11 cellular contexts compared by ENCODE assay signal in genomic region chr14:21382095-21382494, GRCh38. TPM values are rescaled to one million over a fixed set of nuclear protein-coding genes. Genes with fewer than 3 reads are reported as not detected.
DNase-seq lines count a peak whose midpoint lies in the region; ATAC-seq and TF ChIP-seq lines count a peak whose summit lies in the region.
"Had no signal": no experiment of that assay in that cellular context is flagged by ENCODE, and none has a peak within 500 bp of the region (broad histone marks: within the 10 kb centered on the region; RNA-seq: fewer than 3 reads in every experiment).

No MANE protein-coding gene starts in this region.

- H3K4me1 ChIP-seq in KMS-11 (ENCODE audit: low read depth, poor library complexity, severe bottlenecking) = peaks cover 40% of the 10 kb centered on the region

- ATAC-seq in activated naive CD8-positive, alpha-beta T cell treated with anti-CD3 and anti-CD28 coated beads, Interleukin-2, amount 10 ng/mL, durations not matched to agents 7 days and 5 days (ENCODE audit: low read depth) = no peak
- ATAC-seq in naive B cell (ENCODE audit: low read depth in 2 of 2) = no peak

- H3K4me2 ChIP-seq in KMS-11 = peak overlapping the region; percentile 51

- TF ChIP-seq CTCF in KMS-11 (conservative IDR thresholded peaks at IDR 0.05; ENCODE audit: low read depth, low read length) = no peak

- H3K79me2 ChIP-seq in KMS-11 (ENCODE audit: insufficient read depth, low read depth) = peaks cover 68% of the 10 kb centered on the region

- no peaks in the 10 kb centered on the region for H3K9me3 Mint-ChIP-seq in activated naive CD8-positive, alpha-beta T cell treated with anti-CD3 and anti-CD28 coated beads, Interleukin-2, amount 10 ng/mL, durations not matched to agents 7 days and 5 days
- no peaks in the 10 kb centered on the region for H3K9me3 Mint-ChIP-seq in naive B cell

- H3K9ac ChIP-seq in KMS-11 = peak overlapping the region; percentile 92; the same call in 1 of the 2 replicates

- H3K27ac Mint-ChIP-seq in activated naive CD8-positive, alpha-beta T cell treated with anti-CD3 and anti-CD28 coated beads, Interleukin-2, amount 10 ng/mL, durations not matched to agents 7 days and 5 days = peak overlapping the region; percentile 71
- H3K27ac Mint-ChIP-seq in naive B cell = peak overlapping the region in 3 of 6 donors; percentile 70 to 99 (median 78)

- POLR2A ChIA-PET in activated naive CD8-positive, alpha-beta T cell treated with anti-CD3 and anti-CD28 coated beads, Interleukin-2, amount 10 ng/mL, durations not matched to agents 7 days and 5 days (lab: Charles Lee) = interaction anchor here (1.1 to 1.5 kb wide), 2 partner anchors 55 to 117 kb away, joined by 4 to 8 read pairs; no protein-coding TSS in a partner anchor

- H3K36me3 Mint-ChIP-seq in activated naive CD8-positive, alpha-beta T cell treated with anti-CD3 and anti-CD28 coated beads, Interleukin-2, amount 10 ng/mL, durations not matched to agents 7 days and 5 days = peaks cover 30% of the 10 kb centered on the region
- no peaks in the 10 kb centered on the region for H3K36me3 Mint-ChIP-seq in naive B cell

- H3K36me3 ChIP-seq in KMS-11 (ENCODE audit: insufficient read depth) = no peaks in the 10 kb centered on the region

- 0 out of 2 replicates have a peak, but pooled peaks cover 8% of the 10 kb centered on the region for H4K20me1 ChIP-seq in KMS-11 (ENCODE audit: insufficient read depth)

- H3K4me3 ChIP-seq in KMS-11 (IDR thresholded peaks at IDR 0.05; ENCODE audit: insufficient read depth, low read depth, low read length) = no peak overlapping the region

- peak overlapping the region; percentile 78 for H3K4me3 Mint-ChIP-seq in activated naive CD8-positive, alpha-beta T cell treated with anti-CD3 and anti-CD28 coated beads, Interleukin-2, amount 10 ng/mL, durations not matched to agents 7 days and 5 days
- H3K4me3 Mint-ChIP-seq in naive B cell = peak overlapping the region in 7 of 8 donors; percentile 57 to 99 (median 97)

- H3K27me3 Mint-ChIP-seq in activated naive CD8-positive, alpha-beta T cell treated with anti-CD3 and anti-CD28 coated beads, Interleukin-2, amount 10 ng/mL, durations not matched to agents 7 days and 5 days = no peaks in the 10 kb centered on the region
- H3K27me3 Mint-ChIP-seq in naive B cell = no peaks in the 10 kb centered on the region

- H3K27ac ChIP-seq in KMS-11 = peak overlapping the region; percentile 90; the same call in 1 of the 2 replicates

- DNase-seq in EL (peak; percentile 17), naive B cell (no peak), DMS79 treated with DMSO at 0.1 percent for 48 hours (lab: John Stamatoyannopoulos, UW) (no peak), NCI-H2107 (lab: John Stamatoyannopoulos, UW) (no peak), COLO668 (lab: John Stamatoyannopoulos, UW; ENCODE audit: unreplicated experiment) (no peak), DMS 273 treated with DMSO at 0.1 percent for 48 hours (lab: John Stamatoyannopoulos, UW) (no peak)
- no peak for DNase-seq in activated naive CD8-positive, alpha-beta T cell treated with anti-CD3 and anti-CD28 coated beads, Interleukin-2, amount 10 ng/mL, durations not matched to agents 7 days and 5 days
- DNase-seq: activated effector memory CD4-positive, alpha-beta T cell treated with anti-CD3 and anti-CD28 coated beads, Interleukin-2, amount 50 U/mL, for 16 hours; esophagus squamous epithelium; MV-4-11 had no signal

- no peak overlapping the region for H2AFZ ChIP-seq in KMS-11 (ENCODE audit: low read depth)

- H3K27me3 ChIP-seq in KMS-11 (ENCODE audit: insufficient read depth, low read depth) = no peaks in the 10 kb centered on the region
- H3K27me3 ChIP-seq: esophagus squamous epithelium had no signal

- H3K4me1 Mint-ChIP-seq in activated naive CD8-positive, alpha-beta T cell treated with anti-CD3 and anti-CD28 coated beads, Interleukin-2, amount 10 ng/mL, durations not matched to agents 7 days and 5 days = peaks cover 36% of the 10 kb centered on the region
- peaks cover 30 to 49% (median 32%) of the 10 kb centered on the region in 3 donors for H3K4me1 Mint-ChIP-seq in naive B cell

RNA-seq across cellular contexts. Expression of gene SUPT16H, which starts 1.7 kb away (rescaled TPM):
- 100 to 1,000 TPM; 119 to 121 TPM for total RNA-seq in activated naive CD8-positive, alpha-beta T cell treated with anti-CD3 and anti-CD28 coated beads, Interleukin-2, amount 10 ng/mL, durations not matched to agents 7 days and 5 days
- polyA plus RNA-seq in naive B cell (ENCODE audit: low read depth in 6 of 6) = 10 to 100 TPM; 72.4 to 94.8 (median 77.8) TPM
